8 cellular contexts compared by ENCODE assay signal in genomic region chr2:86035883-86036789, GRCh38.
DNase-seq lines count a peak whose midpoint lies in the region; ATAC-seq and TF ChIP-seq lines count a peak whose summit lies in the region.

No MANE protein-coding gene starts in this region.

- peak; percentile 57 to 59 for ATAC-seq in CD4-positive, CD25-positive, alpha-beta regulatory T cell (ENCODE audit: low read depth in 2 of 2)
- ATAC-seq in GM19324 (IDR thresholded peaks at IDR 0.05; ENCODE audit: low FRiP score, unreplicated experiment) (peak; percentile 65), HG03457 (IDR thresholded peaks at IDR 0.05; ENCODE audit: unreplicated experiment) (peak; percentile 64)

- peak; percentile 52 to 88 (median 80) for DNase-seq in CD4-positive, CD25-positive, alpha-beta regulatory T cell
- DNase-seq in NOMO-1 (lab: John Stamatoyannopoulos, UW; ENCODE audit: unreplicated experiment in 2 of 2) = peak; percentile 82 to 85
- DNase-seq in activated T-helper 1 cell treated with anti-CD3 and anti-CD28 coated beads, Interleukin-12 subunit alpha, Interleukin-12 subunit beta, Interleukin-2, Interleukin-4 antibody, amounts not matched to agents 30 ng/mL and 10 ng/mL and 1 ng/mL, durations not matched to agents 14 hours and 24 hours and 36 hours (ENCODE audit: low spot score) = peak; percentile 65
- peak; percentile 90 for DNase-seq in fibroblast of pulmonary artery (ENCODE audit: low read depth)
- DNase-seq in tibial nerve (ENCODE audit: low spot score in 2 of 2) = peak; percentile 53 to 70

- H3K4me3 Mint-ChIP-seq in CD4-positive, CD25-positive, alpha-beta regulatory T cell = peak overlapping the region; percentile 82 to 87 (median 84)
- peak overlapping the region; percentile 76 for H3K4me3 Mint-ChIP-seq in activated T-helper 1 cell treated with anti-CD3 and anti-CD28 coated beads, Interleukin-12 subunit alpha, Interleukin-12 subunit beta, Interleukin-2, Interleukin-4 antibody, amounts not matched to agents 30 ng/mL and 10 ng/mL and 1 ng/mL, durations not matched to agents 14 hours and 24 hours and 36 hours

- H3K9me3 ChIP-seq in CD4-positive, CD25-positive, alpha-beta regulatory T cell (ENCODE audit: control insufficient read depth in 2 of 2, low read length in 2 of 2) = no peaks in the 10 kb centered on the region
- no peaks in the 10 kb centered on the region for H3K9me3 ChIP-seq in neutrophil
- H3K9me3 ChIP-seq in tibial nerve = no peaks in the 10 kb centered on the region

- peaks cover 13% of the 10 kb centered on the region for H3K36me3 ChIP-seq in CD4-positive, CD25-positive, alpha-beta regulatory T cell (ENCODE audit: control insufficient read depth, insufficient read depth, low read length)
- H3K36me3 ChIP-seq in neutrophil = no peaks in the 10 kb centered on the region
- H3K36me3 ChIP-seq in tibial nerve = peaks cover 0 to 73% (median 18%) of the 10 kb centered on the region in 3 donors

- TF ChIP-seq EP300 in tibial nerve (IDR thresholded peaks at IDR 0.05) = peak; percentile 46 to 58

- intact Hi-C loops in activated T-helper 1 cell treated with anti-CD3 and anti-CD28 coated beads, Interleukin-12 subunit alpha, Interleukin-12 subunit beta, Interleukin-2, Interleukin-4 antibody, amounts not matched to agents 30 ng/mL and 10 ng/mL and 1 ng/mL, durations not matched to agents 14 hours and 24 hours and 36 hours (cut with micrococcal nuclease) = loop anchor here (1.0 to 5.0 kb wide), 6 partner anchors 104 to 406 kb away; partner anchors contain the start of genes ATOH8, IMMT, KDM3A and MRPL35

- peaks cover 20% of the 10 kb centered on the region for H3K36me3 Mint-ChIP-seq in CD4-positive, CD25-positive, alpha-beta regulatory T cell
- H3K36me3 Mint-ChIP-seq in activated T-helper 1 cell treated with anti-CD3 and anti-CD28 coated beads, Interleukin-12 subunit alpha, Interleukin-12 subunit beta, Interleukin-2, Interleukin-4 antibody, amounts not matched to agents 30 ng/mL and 10 ng/mL and 1 ng/mL, durations not matched to agents 14 hours and 24 hours and 36 hours (ENCODE audit: low read depth) = peaks cover 61% of the 10 kb centered on the region

- H3K27me3 Mint-ChIP-seq in CD4-positive, CD25-positive, alpha-beta regulatory T cell = no peaks in the 10 kb centered on the region
- no peaks in the 10 kb centered on the region for H3K27me3 Mint-ChIP-seq in activated T-helper 1 cell treated with anti-CD3 and anti-CD28 coated beads, Interleukin-12 subunit alpha, Interleukin-12 subunit beta, Interleukin-2, Interleukin-4 antibody, amounts not matched to agents 30 ng/mL and 10 ng/mL and 1 ng/mL, durations not matched to agents 14 hours and 24 hours and 36 hours (ENCODE audit: insufficient read depth)

- H3K4me1 ChIP-seq in CD4-positive, CD25-positive, alpha-beta regulatory T cell (ENCODE audit: control insufficient read depth, insufficient read depth, low read length, poor library complexity, severe bottlenecking) = peaks cover 79% of the 10 kb centered on the region
- H3K4me1 ChIP-seq in neutrophil (ENCODE audit: control insufficient read depth in 1 of 2, insufficient read depth in 1 of 2, low read depth in 1 of 2, low read length in 1 of 2) = peaks cover 43 to 47% of the 10 kb centered on the region in 2 experiments
- H3K4me1 ChIP-seq in tibial nerve = peaks cover 10 to 49% (median 44%) of the 10 kb centered on the region in 4 donors

- H3K9me3 Mint-ChIP-seq in CD4-positive, CD25-positive, alpha-beta regulatory T cell = peaks cover 0 to 2% (median 0%) of the 10 kb centered on the region in 7 donors
- H3K9me3 Mint-ChIP-seq in activated T-helper 1 cell treated with anti-CD3 and anti-CD28 coated beads, Interleukin-12 subunit alpha, Interleukin-12 subunit beta, Interleukin-2, Interleukin-4 antibody, amounts not matched to agents 30 ng/mL and 10 ng/mL and 1 ng/mL, durations not matched to agents 14 hours and 24 hours and 36 hours = no peaks in the 10 kb centered on the region

- 24% methylated on average over 12 of the region's 12 CpGs for WGBS in tibial nerve, 2 donors

- H3K27ac Mint-ChIP-seq in CD4-positive, CD25-positive, alpha-beta regulatory T cell = peak overlapping the region; percentile 95 to 98 (median 98)
- peak overlapping the region; percentile 93 for H3K27ac Mint-ChIP-seq in activated T-helper 1 cell treated with anti-CD3 and anti-CD28 coated beads, Interleukin-12 subunit alpha, Interleukin-12 subunit beta, Interleukin-2, Interleukin-4 antibody, amounts not matched to agents 30 ng/mL and 10 ng/mL and 1 ng/mL, durations not matched to agents 14 hours and 24 hours and 36 hours

- H3K4me3 ChIP-seq in CD4-positive, CD25-positive, alpha-beta regulatory T cell (ENCODE audit: low read depth, low read length) = peak overlapping the region; percentile 42
- H3K4me3 ChIP-seq in fibroblast of pulmonary artery (replicated peaks; ENCODE audit: low read depth, low read length) (no peak overlapping the region), neutrophil (ENCODE audit: low read depth in 1 of 2, low read length in 1 of 2) (peak overlapping the region; percentile 50 to 51), tibial nerve (peak overlapping the region in 1 of 4 donors; percentile 21)

- peak in 1 of 2 donors; percentile 43 for TF ChIP-seq POLR2A in tibial nerve (IDR thresholded peaks at IDR 0.05)

- H3K27me3 ChIP-seq in CD4-positive, CD25-positive, alpha-beta regulatory T cell (ENCODE audit: control insufficient read depth, insufficient read depth, low read length) = no peaks in the 10 kb centered on the region
- H3K27me3 ChIP-seq in neutrophil (no peaks in the 10 kb centered on the region), tibial nerve (no peaks in the 10 kb centered on the region)

- H3K4me1 Mint-ChIP-seq in CD4-positive, CD25-positive, alpha-beta regulatory T cell = peaks cover 19 to 90% (median 56%) of the 10 kb centered on the region in 4 donors
- H3K4me1 Mint-ChIP-seq in activated T-helper 1 cell treated with anti-CD3 and anti-CD28 coated beads, Interleukin-12 subunit alpha, Interleukin-12 subunit beta, Interleukin-2, Interleukin-4 antibody, amounts not matched to agents 30 ng/mL and 10 ng/mL and 1 ng/mL, durations not matched to agents 14 hours and 24 hours and 36 hours (ENCODE audit: low read depth) = peaks cover 74% of the 10 kb centered on the region

- peak overlapping the region; percentile 87 for H3K27ac ChIP-seq in CD4-positive, CD25-positive, alpha-beta regulatory T cell (ENCODE audit: insufficient read depth, low read length, poor library complexity, severe bottlenecking)
- H3K27ac ChIP-seq in neutrophil (peak overlapping the region; percentile 96), tibial nerve (peak overlapping the region; percentile 66 to 93 (median 87))

- TF ChIP-seq CTCF in fibroblast of pulmonary artery (IDR thresholded peaks at IDR 0.05; ENCODE audit: low read length, missing control alignments) (peak; percentile 35), neutrophil (IDR thresholded peaks at IDR 0.05) (peak; percentile 39), tibial nerve (IDR thresholded peaks at IDR 0.05) (peak; percentile 12 to 67 (median 24))
